ENCODE assay signal across 9 cellular contexts in the genomic region with DNA sequence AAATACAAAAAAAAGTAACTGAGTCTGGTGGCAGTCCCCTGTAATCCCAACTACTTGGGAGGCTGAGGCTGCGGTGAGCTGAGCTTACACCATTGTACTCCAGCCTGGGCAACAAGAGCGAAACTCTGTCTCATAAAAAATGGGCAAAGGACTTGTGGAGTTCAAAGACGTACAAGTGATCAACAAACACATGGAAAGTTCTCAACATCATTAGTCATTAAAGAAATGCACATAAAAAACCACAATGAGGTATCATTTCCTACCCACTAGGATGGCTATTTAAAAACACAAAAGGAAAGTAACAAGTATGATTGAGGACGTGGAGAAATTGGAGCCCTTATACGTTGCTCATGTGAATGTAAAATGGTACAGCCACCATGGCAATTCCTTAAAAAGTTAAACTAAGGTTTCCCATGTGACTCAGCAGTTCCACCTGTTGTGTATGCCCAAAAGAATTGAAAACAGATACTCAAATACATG. TPM values are rescaled to one million over a fixed set of nuclear protein-coding genes. Genes with fewer than 3 reads are reported as not detected.
A peak's percentile ranks its signal among the peaks of the same experiment; 100 is the strongest.
DNase-seq lines count a peak whose midpoint lies in the region; ATAC-seq lines count a peak whose summit lies in the region.
"Had no signal": no experiment of that assay in that cellular context is flagged by ENCODE, and none has a peak within 500 bp of the region (broad histone marks: within the 10 kb centered on the region; RNA-seq: fewer than 3 reads in every experiment).

No MANE protein-coding gene starts in this region.

- DNase-seq in activated CD4-positive, alpha-beta T cell treated with anti-CD3 and anti-CD28 coated beads for 48 hours: peak; percentile 35
- no peak for DNase-seq in activated CD4-positive, alpha-beta T cell treated with anti-CD3 and anti-CD28 coated beads for 1 hour
- DNase-seq in LHCN-M2 (ENCODE audit: low read depth) (peak; percentile 90), astrocyte of the hippocampus (ENCODE audit: low read depth, low spot score) (peak; percentile 55), NCI-H2081 (lab: John Stamatoyannopoulos, UW) (no peak)
- DNase-seq: Right ventricle myocardium superior had no signal

- H3K4me1 ChIP-seq in skeletal muscle satellite cell (ENCODE audit: control insufficient read depth, insufficient read depth, low read length): peaks cover 17% of the 10 kb centered on the region

- H3K4me3 ChIP-seq in skeletal muscle satellite cell (ENCODE audit: low read length): no peak overlapping the region

- H3K9ac ChIP-seq in skeletal muscle satellite cell (ENCODE audit: low read depth, low read length): no peak overlapping the region

- peaks cover 14% of the 10 kb centered on the region for H3K36me3 ChIP-seq in skeletal muscle satellite cell (ENCODE audit: insufficient read depth, low read length)

- no peaks in the 10 kb centered on the region for H3K27me3 ChIP-seq in skeletal muscle satellite cell (ENCODE audit: control insufficient read depth, insufficient read depth, low read length)

- ATAC-seq in HG02840 (IDR thresholded peaks at IDR 0.05; ENCODE audit: low FRiP score, unreplicated experiment) (no peak), GM19324 (IDR thresholded peaks at IDR 0.05; ENCODE audit: low FRiP score, unreplicated experiment) (no peak)

- H3K9me3 ChIP-seq in skeletal muscle satellite cell (replicated peaks; ENCODE audit: low read length): no peaks in the 10 kb centered on the region

- H3K4me2 ChIP-seq in skeletal muscle satellite cell (ENCODE audit: low read length): peak overlapping the region; percentile 22

RNA-seq across cellular contexts. Expression of gene RAB10, which starts 52.3 kb away (rescaled TPM):
- total RNA-seq in LHCN-M2 (2014; rRNA removed): 124 and 143 TPM in 2 replicates
- polyA plus RNA-seq in LHCN-M2 (2012): 78.1 TPM
- total RNA-seq in skeletal muscle satellite cell (2012; rRNA removed): 144 and 152 TPM in 2 replicates

Comparison
In these comparisons a context has a peak if more than half of its experiments do, and no peak if none do; other contexts are left out.
1. DNase-seq: peak in activated CD4-positive, alpha-beta T cell treated with anti-CD3 and anti-CD28 coated beads for 48 hours (single experiment), LHCN-M2 (single experiment) and astrocyte of the hippocampus (single experiment); none in activated CD4-positive, alpha-beta T cell treated with anti-CD3 and anti-CD28 coated beads for 1 hour (single experiment) and NCI-H2081 (0 of 2).